9 cellular contexts compared by ENCODE assay signal in genomic region chr11:59283825-59284772, GRCh38.
A peak's percentile ranks its signal among the peaks of the same experiment; 100 is the strongest.
DNase-seq lines count a peak whose midpoint lies in the region; ATAC-seq, FAIRE-seq and TF ChIP-seq lines count a peak whose summit lies in the region.
"Had no signal": no experiment of that assay in that cellular context is flagged by ENCODE, and none has a peak within 500 bp of the region (broad histone marks: within the 10 kb centered on the region; RNA-seq: fewer than 3 reads in every experiment).

No MANE protein-coding gene starts in this region.

- H3K27me3 Mint-ChIP-seq in activated CD4-positive, alpha-beta T cell treated with anti-CD3 and anti-CD28 coated beads, Interleukin-2, amount 10 ng/mL, durations not matched to agents 7 days and 5 days = peaks cover 19% of the 10 kb centered on the region
- H3K27me3 Mint-ChIP-seq in natural killer cell (ENCODE audit: low read depth in 2 of 2) = peaks cover 18 to 21% of the 10 kb centered on the region in 2 donors

- DNase-seq in BE2C (peak; percentile 8), NCI-H2196 (lab: John Stamatoyannopoulos, UW; ENCODE audit: unreplicated experiment) (peak; percentile 47), endothelial cell of umbilical vein (ENCODE audit: low read depth, low spot score) (peak; percentile 38), natural killer cell (no peak), tibial artery (peak in 1 of 2 donors; percentile 41)
- peak; percentile 65 for DNase-seq in activated CD4-positive, alpha-beta T cell treated with anti-CD3 and anti-CD28 coated beads, Interleukin-2, amount 10 ng/mL, durations not matched to agents 7 days and 5 days

- intact Hi-C loops in endothelial cell of umbilical vein (cut with micrococcal nuclease) (no loop called here), natural killer cell (cut with micrococcal nuclease) (loop anchor here (1.0 kb wide), 1 partner anchor 113 kb away; no protein-coding TSS in a partner anchor), tibial artery (cut with DNase I; ENCODE audit: low total_unique reads) (loop anchor here (5.0 kb wide), 1 partner anchor 112 kb away; the partner anchor contains the start of gene DTX4)

- no peak overlapping the region for H3K4me2 ChIP-seq in endothelial cell of umbilical vein (ENCODE audit: insufficient read depth, low read length)

- H3K27me3 ChIP-seq in BE2C (no peaks in the 10 kb centered on the region), endothelial cell of umbilical vein (ENCODE audit: control insufficient read depth in 2 of 2, insufficient read depth in 2 of 2, low read length in 2 of 2) (no peaks in the 10 kb centered on the region), tibial artery (peaks cover 0 to 11% of the 10 kb centered on the region in 2 donors)

- H3K4me1 ChIP-seq in BE2C = no peaks in the 10 kb centered on the region
- no peaks in the 10 kb centered on the region for H3K4me1 ChIP-seq in endothelial cell of umbilical vein (ENCODE audit: control insufficient read depth, extremely low read depth, insufficient read depth, low read length)
- no peaks in the 10 kb centered on the region for H3K4me1 ChIP-seq in tibial artery

- peaks cover 18% of the 10 kb centered on the region for H3K4me1 Mint-ChIP-seq in activated CD4-positive, alpha-beta T cell treated with anti-CD3 and anti-CD28 coated beads, Interleukin-2, amount 10 ng/mL, durations not matched to agents 7 days and 5 days
- peaks cover 8 to 9% of the 10 kb centered on the region in 2 donors for H3K4me1 Mint-ChIP-seq in natural killer cell

- H3K9me3 Mint-ChIP-seq in activated CD4-positive, alpha-beta T cell treated with anti-CD3 and anti-CD28 coated beads, Interleukin-2, amount 10 ng/mL, durations not matched to agents 7 days and 5 days = no peaks in the 10 kb centered on the region
- no peaks in the 10 kb centered on the region for H3K9me3 Mint-ChIP-seq in natural killer cell

- H3K27ac ChIP-seq in endothelial cell of umbilical vein (ENCODE audit: insufficient read depth, low read depth, low read length) (no peak overlapping the region), tibial artery (no peak overlapping the region)

- FAIRE-seq in endothelial cell of umbilical vein (lab: Jason Lieb, UNC) = peak; percentile 82
- FAIRE-seq: TTC549 had no signal

- H3K36me3 ChIP-seq in BE2C = no peaks in the 10 kb centered on the region
- no peaks in the 10 kb centered on the region for H3K36me3 ChIP-seq in endothelial cell of umbilical vein (ENCODE audit: control insufficient read depth in 2 of 2, extremely low read depth in 1 of 2, insufficient read depth in 2 of 2, low read length in 2 of 2)
- no peaks in the 10 kb centered on the region for H3K36me3 ChIP-seq in tibial artery

- TF ChIP-seq CTCF in BE2C (IDR thresholded peaks at IDR 0.05; ENCODE audit: low read depth, low read length) = peak; percentile 64
- TF ChIP-seq CTCF in endothelial cell of umbilical vein (IDR thresholded peaks at IDR 0.05; ENCODE audit: extremely low read depth in 1 of 2, insufficient read depth in 1 of 2, low read depth in 1 of 2, low read length in 2 of 2) = peak; percentile 72 to 81
- peak; percentile 81 for TF ChIP-seq CTCF in natural killer cell (IDR thresholded peaks at IDR 0.05)
- TF ChIP-seq CTCF in tibial artery (IDR thresholded peaks at IDR 0.05) = peak; percentile 72 to 82

- no peak for TF ChIP-seq POLR2A in endothelial cell of umbilical vein (IDR thresholded peaks at IDR 0.05; ENCODE audit: low read depth, low read length)

- H4K20me1 ChIP-seq in endothelial cell of umbilical vein (replicated peaks; ENCODE audit: control insufficient read depth, extremely low read depth, insufficient read depth, low read length) = no peaks in the 10 kb centered on the region

- no TSS peak for BruUV-seq in endothelial cell of umbilical vein (replicated peaks; lab: Mats Ljungman, UMichigan)

- H3K4me3 ChIP-seq in BE2C (ENCODE audit: low read depth, low read length) (no peak overlapping the region), endothelial cell of umbilical vein (replicated peaks in 1 of 3; ENCODE audit: insufficient read depth in 1 of 3, low read depth in 1 of 3, low read length in 3 of 3) (no peak overlapping the region), tibial artery (no peak overlapping the region)

- CTCF ChIA-PET in activated CD4-positive, alpha-beta T cell treated with anti-CD3 and anti-CD28 coated beads, Interleukin-2, amount 10 ng/mL, durations not matched to agents 7 days and 5 days (lab: Charles Lee) = no interaction called here
- CTCF ChIA-PET in endothelial cell of umbilical vein (lab: Charles Lee) = interaction anchor here (1.5 kb wide), 1 partner anchor 112 kb away, joined by 18 read pairs; the partner anchor contains the start of gene DTX4

- H3K4me3 Mint-ChIP-seq in activated CD4-positive, alpha-beta T cell treated with anti-CD3 and anti-CD28 coated beads, Interleukin-2, amount 10 ng/mL, durations not matched to agents 7 days and 5 days = peak overlapping the region; percentile 49
- H3K4me3 Mint-ChIP-seq in natural killer cell = peak overlapping the region; percentile 75

- H2AFZ ChIP-seq in endothelial cell of umbilical vein (ENCODE audit: low read depth, low read length) = no peak overlapping the region

- POLR2A ChIA-PET in activated CD4-positive, alpha-beta T cell treated with anti-CD3 and anti-CD28 coated beads, Interleukin-2, amount 10 ng/mL, durations not matched to agents 7 days and 5 days (lab: Charles Lee) = no interaction called here
- POLR2A ChIA-PET in endothelial cell of umbilical vein (lab: Charles Lee) = no interaction called here

- H3K9me3 ChIP-seq in BE2C = no peaks in the 10 kb centered on the region
- no peaks in the 10 kb centered on the region for H3K9me3 ChIP-seq in endothelial cell of umbilical vein (replicated peaks; ENCODE audit: control insufficient read depth, insufficient read depth, low read length)
- no peaks in the 10 kb centered on the region for H3K9me3 ChIP-seq in tibial artery

- no peaks in the 10 kb centered on the region for H3K79me2 ChIP-seq in endothelial cell of umbilical vein (ENCODE audit: control insufficient read depth, insufficient read depth, low read length)

- peak overlapping the region; percentile 66 for H3K27ac Mint-ChIP-seq in activated CD4-positive, alpha-beta T cell treated with anti-CD3 and anti-CD28 coated beads, Interleukin-2, amount 10 ng/mL, durations not matched to agents 7 days and 5 days
- peak overlapping the region in 1 of 2 donors; percentile 63 for H3K27ac Mint-ChIP-seq in natural killer cell

- ATAC-seq in GM18858 (IDR thresholded peaks at IDR 0.05; ENCODE audit: unreplicated experiment) = peak; percentile 64
- peak; percentile 71 for ATAC-seq in HG03039 (IDR thresholded peaks at IDR 0.05; ENCODE audit: unreplicated experiment)
- ATAC-seq in natural killer cell = peak; percentile 78 to 87 (median 82)

- H3K9me1 ChIP-seq in endothelial cell of umbilical vein (replicated peaks; ENCODE audit: control insufficient read depth, extremely low read depth, insufficient read depth, low read length) = no peaks in the 10 kb centered on the region

- no peak overlapping the region for H3K9ac ChIP-seq in endothelial cell of umbilical vein (replicated peaks; ENCODE audit: extremely low read depth, insufficient read depth, low read length)

- H3K36me3 Mint-ChIP-seq in activated CD4-positive, alpha-beta T cell treated with anti-CD3 and anti-CD28 coated beads, Interleukin-2, amount 10 ng/mL, durations not matched to agents 7 days and 5 days (ENCODE audit: low read depth) = no peaks in the 10 kb centered on the region
- H3K36me3 Mint-ChIP-seq in natural killer cell = no peaks in the 10 kb centered on the region

- dilution Hi-C loops in endothelial cell of umbilical vein (cut with MboI; ENCODE audit: extremely low pct_ligation_motif_present, low sequenced_read_pairs) = no loop called here

TF ChIP-seq in endothelial cell of umbilical vein, 7 proteins besides CTCF, POLR2A, EP300 and RAD21:
- TF ChIP-seq EZH2 (IDR thresholded peaks at IDR 0.05; ENCODE audit: borderline replicate concordance, low read depth, low read length, severe bottlenecking) (no peak), GATA2 (IDR thresholded peaks at IDR 0.05; ENCODE audit: insufficient read depth, insufficient read length, low read depth, low read length) (no peak), FOS (IDR thresholded peaks at IDR 0.05; ENCODE audit: borderline replicate concordance, insufficient read depth, low read length) (no peak), JUN (IDR thresholded peaks at IDR 0.05; ENCODE audit: borderline replicate concordance, insufficient read depth, insufficient read length, low read depth) (no peak), MYC (IDR thresholded peaks at IDR 0.05; ENCODE audit: low read depth, low read length) (no peak), MAX (IDR thresholded peaks at IDR 0.05; ENCODE audit: insufficient read depth, insufficient read length) (no peak), POLR2AphosphoS5 (IDR thresholded peaks at IDR 0.05; ENCODE audit: insufficient read depth, low read depth, low read length) (no peak)
